22 cellular contexts compared by ENCODE assay signal in genomic region chr17:19271751-19272357, GRCh38. TPM values are rescaled to one million over a fixed set of nuclear protein-coding genes. Genes with fewer than 3 reads are reported as not detected.
DNase-seq lines count a peak whose midpoint lies in the region; ATAC-seq, FAIRE-seq and TF ChIP-seq lines count a peak whose summit lies in the region.
"Had no signal": no experiment of that assay in that cellular context is flagged by ENCODE, and none has a peak within 500 bp of the region (broad histone marks: within the 10 kb centered on the region; RNA-seq: fewer than 3 reads in every experiment).

No MANE protein-coding gene starts in this region.

- H3K79me2 ChIP-seq in astrocyte (ENCODE audit: insufficient read depth, low read length) = peaks cover 91% of the 10 kb centered on the region

- H3K9me3 ChIP-seq in astrocyte (ENCODE audit: insufficient read depth, low read depth, low read length) = no peaks in the 10 kb centered on the region

- H3K27me3 Mint-ChIP-seq in astrocyte (ENCODE audit: low read depth, unreplicated experiment) = no peaks in the 10 kb centered on the region
- no peaks in the 10 kb centered on the region for H3K27me3 Mint-ChIP-seq in osteocyte (ENCODE audit: unreplicated experiment)
- H3K27me3 Mint-ChIP-seq: CD4-positive, alpha-beta memory T cell; central memory CD8-positive, alpha-beta T cell; progenitor cell of endocrine pancreas; stimulated activated memory B cell treated with anti-CD40 and anti-IgM and Interleukin-4, amounts not matched to agents 10 μg/mL and 1 μg/mL and 100 μg/mL, for 72 hours had no signal

- H2AFZ ChIP-seq in astrocyte (ENCODE audit: low read depth, low read length) = no peak overlapping the region

- no peak overlapping the region for H3K4me2 ChIP-seq in astrocyte (ENCODE audit: low read length)

- TF ChIP-seq CTCF in AG04449 (IDR thresholded peaks at IDR 0.05; ENCODE audit: insufficient read depth, low read length, missing control alignments) (no peak), astrocyte (IDR thresholded peaks at IDR 0.05; ENCODE audit: insufficient read depth, low read depth, low read length) (no peak), fibroblast of the aortic adventitia (IDR thresholded peaks at IDR 0.05; ENCODE audit: insufficient read depth, low read length) (no peak), osteocyte (IDR thresholded peaks at IDR 0.05) (no peak)

- DNase-seq in AG04449 (ENCODE audit: low read depth, low spot score) = peak; percentile 36
- peak; percentile 16 for DNase-seq in astrocyte (ENCODE audit: low read depth)
- DNase-seq in fibroblast of the aortic adventitia (ENCODE audit: low read depth) = peak; percentile 32
- no peak for DNase-seq in osteocyte (ENCODE audit: extremely low spot score, unreplicated experiment)
- no peak for DNase-seq in SW480 (ENCODE audit: low spot score)
- DNase-seq: activated CD4-positive, alpha-beta memory T cell treated with anti-CD3 and anti-CD28 coated beads for 36 hours; activated naive CD8-positive, alpha-beta T cell treated with anti-CD3 and anti-CD28 coated beads for 36 hours; activated T-cell treated with anti-CD3 and anti-CD28 coated beads, Interleukin-2, amount 50 U/mL, for 48 hours; CD4-positive, alpha-beta memory T cell; DND-41; NCI-H146; trophoblast cell had no signal

- CTCF ChIA-PET in AG04449 (lab: Yijun Ruan, JAX) = interaction anchor here (1.1 kb wide), 1 partner anchor 13 kb away, joined by 3 read pairs; no protein-coding TSS in a partner anchor

- H3K27ac ChIP-seq in astrocyte (ENCODE audit: low read depth, low read length) = no peak overlapping the region
- H3K27ac ChIP-seq: VCaP had no signal

- no peak for FAIRE-seq in astrocyte (lab: Jason Lieb, UNC)

- H3K27ac Mint-ChIP-seq in astrocyte (ENCODE audit: unreplicated experiment) (peak overlapping the region; percentile 60), osteocyte (ENCODE audit: unreplicated experiment) (peak overlapping the region; percentile 31)
- H3K27ac Mint-ChIP-seq: activated CD4-positive, alpha-beta memory T cell treated with anti-CD3 and anti-CD28 coated beads for 36 hours; activated naive CD8-positive, alpha-beta T cell treated with anti-CD3 and anti-CD28 coated beads for 36 hours; CD4-positive, alpha-beta memory T cell had no signal

- ATAC-seq in HG02678 (IDR thresholded peaks at IDR 0.05; ENCODE audit: unreplicated experiment) = no peak
- ATAC-seq in GM18870 (IDR thresholded peaks at IDR 0.05; ENCODE audit: unreplicated experiment) = no peak
- ATAC-seq in GM21717 (IDR thresholded peaks at IDR 0.05; ENCODE audit: unreplicated experiment) = no peak
- ATAC-seq: HCT116 had no signal

- H3K4me3 ChIP-seq in AG04449 (ENCODE audit: low read depth, low read length) = no peak overlapping the region
- no peak overlapping the region for H3K4me3 ChIP-seq in astrocyte (ENCODE audit: insufficient read depth, low read depth, low read length)
- H3K4me3 ChIP-seq in fibroblast of the aortic adventitia (ENCODE audit: low read depth, low read length) = no peak overlapping the region
- H3K4me3 ChIP-seq: lung had no signal

- H3K4me3 Mint-ChIP-seq in astrocyte (ENCODE audit: unreplicated experiment) (no peak overlapping the region), osteocyte (ENCODE audit: unreplicated experiment) (no peak overlapping the region)
- H3K4me3 Mint-ChIP-seq: activated CD4-positive, alpha-beta memory T cell treated with anti-CD3 and anti-CD28 coated beads for 36 hours; activated naive CD8-positive, alpha-beta T cell treated with anti-CD3 and anti-CD28 coated beads for 36 hours; CD4-positive, alpha-beta memory T cell; central memory CD8-positive, alpha-beta T cell; stimulated activated memory B cell treated with anti-CD40 and anti-IgM and Interleukin-4, amounts not matched to agents 10 μg/mL and 1 μg/mL and 100 μg/mL, for 72 hours; T-helper 1 cell treated with Interleukin-12 subunit alpha and Interleukin-12 subunit beta and Interleukin-4 antibody, amounts not matched to agents 30 μg/mL and 1 μg/mL, for 36 hours had no signal

- H3K4me1 ChIP-seq in astrocyte (ENCODE audit: insufficient read depth, low read length) = no peaks in the 10 kb centered on the region

- H3K9ac ChIP-seq in astrocyte (ENCODE audit: low read length) = no peak overlapping the region

- H3K27me3 ChIP-seq in astrocyte (ENCODE audit: insufficient read depth, low read length) = no peaks in the 10 kb centered on the region

- peaks cover 8% of the 10 kb centered on the region for H3K36me3 Mint-ChIP-seq in astrocyte (ENCODE audit: low read depth, unreplicated experiment)
- H3K36me3 Mint-ChIP-seq in osteocyte (ENCODE audit: unreplicated experiment) = peaks cover 2% of the 10 kb centered on the region
- H3K36me3 Mint-ChIP-seq: activated naive CD8-positive, alpha-beta T cell treated with anti-CD3 and anti-CD28 coated beads for 36 hours; stimulated activated memory B cell treated with anti-CD40 and anti-IgM and Interleukin-4, amounts not matched to agents 10 μg/mL and 1 μg/mL and 100 μg/mL, for 72 hours had no signal

- peaks cover 94% of the 10 kb centered on the region for H4K20me1 ChIP-seq in astrocyte (ENCODE audit: insufficient read depth, low read length)

- peaks cover 4% of the 10 kb centered on the region for H3K36me3 ChIP-seq in astrocyte (ENCODE audit: insufficient read depth, low read length)

- peaks cover 46% of the 10 kb centered on the region for H3K4me1 Mint-ChIP-seq in astrocyte (ENCODE audit: low read depth, unreplicated experiment)
- peaks cover 60% of the 10 kb centered on the region for H3K4me1 Mint-ChIP-seq in osteocyte (ENCODE audit: unreplicated experiment)

- H3K9me3 Mint-ChIP-seq in astrocyte (ENCODE audit: unreplicated experiment) = no peaks in the 10 kb centered on the region
- no peaks in the 10 kb centered on the region for H3K9me3 Mint-ChIP-seq in osteocyte (ENCODE audit: unreplicated experiment)
- H3K9me3 Mint-ChIP-seq: activated CD4-positive, alpha-beta memory T cell treated with anti-CD3 and anti-CD28 coated beads for 36 hours; activated naive CD8-positive, alpha-beta T cell treated with anti-CD3 and anti-CD28 coated beads for 36 hours; CD4-positive, alpha-beta memory T cell; central memory CD8-positive, alpha-beta T cell; stimulated activated memory B cell treated with anti-CD40 and anti-IgM and Interleukin-4, amounts not matched to agents 10 μg/mL and 1 μg/mL and 100 μg/mL, for 72 hours; T-helper 1 cell treated with Interleukin-12 subunit alpha and Interleukin-12 subunit beta and Interleukin-4 antibody, amounts not matched to agents 30 μg/mL and 1 μg/mL, for 36 hours had no signal

- POLR2A ChIA-PET in AG04449 (lab: Yijun Ruan, JAX) = no interaction called here

RNA-seq across cellular contexts. Expression of gene EPN2, which starts 34.7 kb away (rescaled TPM):
- total RNA-seq in astrocyte = 40.5 and 48.7 TPM in 2 replicates
- total RNA-seq in fibroblast of the aortic adventitia (ENCODE audit: low replicate concordance) = 30.7 and 31.2 TPM in 2 replicates
- 49.5 and 54.7 TPM in 2 replicates for total RNA-seq in osteocyte

Comparison
In these comparisons a context has a peak if more than half of its experiments do, and no peak if none do; other contexts are left out.
1. DNase-seq: peak in AG04449 (single experiment), astrocyte (single experiment) and fibroblast of the aortic adventitia (single experiment); none in osteocyte (single experiment) and SW480 (single experiment).